Comparison of ENCODE assay signal across 8 cellular contexts in genomic region chr3:50351318-50351687, GRCh38. TPM values are rescaled to one million over a fixed set of nuclear protein-coding genes. Genes with fewer than 3 reads are reported as not detected.
DNase-seq lines count a peak whose midpoint lies in the region; ATAC-seq, FAIRE-seq and TF ChIP-seq lines count a peak whose summit lies in the region.

No MANE protein-coding gene starts in this region.

- peaks cover 61% of the 10 kb centered on the region for H3K36me3 ChIP-seq in BLaER1

- no peaks in the 10 kb centered on the region for H3K9me3 Mint-ChIP-seq in nephron progenitor cell

- H3K9ac ChIP-seq in BLaER1: peak overlapping the region; percentile 85

- H3K9me3 ChIP-seq in BLaER1: no peaks in the 10 kb centered on the region

- peak overlapping the region; percentile 98 for H3K4me2 ChIP-seq in BLaER1

- H3K27me3 ChIP-seq in BLaER1 (no peaks in the 10 kb centered on the region), dorsolateral prefrontal cortex (no peaks in the 10 kb centered on the region)

- H3K4me1 ChIP-seq in BLaER1: peaks cover 46% of the 10 kb centered on the region

- peak overlapping the region; percentile 94 for H3K4me3 Mint-ChIP-seq in nephron progenitor cell

- H4K20me1 ChIP-seq in BLaER1: peaks cover 64% of the 10 kb centered on the region

- ATAC-seq in GM21381 (IDR thresholded peaks at IDR 0.05; ENCODE audit: unreplicated experiment): no peak

- no peak for FAIRE-seq in urothelium cell line (lab: Jason Lieb, UNC)

- H3K4me1 Mint-ChIP-seq in nephron progenitor cell: peaks cover 21% of the 10 kb centered on the region

- peak overlapping the region; percentile 95 for H3K27ac Mint-ChIP-seq in nephron progenitor cell

- H3K4me3 ChIP-seq in BLaER1 (peak overlapping the region; percentile 74), LNCaP clone FGC (ENCODE audit: low read depth, low read length) (peak overlapping the region; percentile 57), dorsolateral prefrontal cortex (peak overlapping the region; percentile 64 to 100 (median 86))

- peaks cover 14% of the 10 kb centered on the region for H3K36me3 Mint-ChIP-seq in nephron progenitor cell (ENCODE audit: low read depth)

- TF ChIP-seq CTCF in LNCaP clone FGC (IDR thresholded peaks at IDR 0.05; ENCODE audit: control insufficient read depth, extremely low read depth, insufficient read depth) (no peak), dorsolateral prefrontal cortex (IDR thresholded peaks at IDR 0.05 in 54 of 56, conservative IDR thresholded peaks at IDR 0.05 in 2 of 56; ENCODE audit: low read depth in 1 of 56, partially characterized antibody in 56 of 56) (peak in 1 of 56 donors; percentile 1), nephron progenitor cell (IDR thresholded peaks at IDR 0.05) (no peak), GM10266 (IDR thresholded peaks at IDR 0.05; ENCODE audit: control insufficient read depth, insufficient read depth, low read depth, missing control alignments) (no peak)

- no peak overlapping the region for H3K27ac ChIP-seq in BLaER1
- H3K27ac ChIP-seq in dorsolateral prefrontal cortex: peak overlapping the region in 54 of 59 donors; percentile 90 to 100 (median 98)

- DNase-seq in LNCaP clone FGC (ENCODE audit: low read depth): no peak
- DNase-seq in dorsolateral prefrontal cortex: no peak
- DNase-seq in nephron progenitor cell: no peak
- no peak for DNase-seq in RPMI8226
- DNase-seq in GM10266 (ENCODE audit: extremely low spot score): no peak
- no peak for DNase-seq in urothelium cell line (ENCODE audit: low spot score)

- peaks cover 6% of the 10 kb centered on the region for H3K27me3 Mint-ChIP-seq in nephron progenitor cell (ENCODE audit: low read depth, poor library complexity)

- intact Hi-C loops in dorsolateral prefrontal cortex (cut with DNase I): loop anchor here (1.0 to 10.0 kb wide), 6 partner anchors 8 to 1153 kb away; partner anchors contain the start of genes C3orf18 (in 2 of the 2), DCAF1 (in 2 of the 2), HEMK1 (in 2 of the 2) and TMEM115 (in 2 of the 2)

RNA-seq across cellular contexts. Expression of gene CYB561D2, which starts 0.6 kb away (rescaled TPM):
- 10 to 100 TPM in 113 of 120 experiments, 1 to 10 TPM in 7; 7.6 to 20.0 (median 13.4) TPM for total RNA-seq in dorsolateral prefrontal cortex

RNA-seq across cellular contexts. Expression of gene NPRL2, which starts 0.7 kb away (rescaled TPM):
- total RNA-seq in dorsolateral prefrontal cortex: 10 to 100 TPM; 24.6 to 51.7 (median 35.3) TPM

RNA-seq across cellular contexts. Expression of gene ZMYND10, which starts 5.8 kb away (rescaled TPM):
- 1 to 10 TPM; 1.1 to 7.6 (median 3.1) TPM for total RNA-seq in dorsolateral prefrontal cortex

RNA-seq across cellular contexts. Expression of gene TMEM115, which starts 8.0 kb away (rescaled TPM):
- total RNA-seq in dorsolateral prefrontal cortex: 10 to 100 TPM; 19.2 to 33.5 (median 26.4) TPM

RNA-seq across cellular contexts. Expression of gene RASSF1, which starts 10.7 kb away (rescaled TPM):
- total RNA-seq in dorsolateral prefrontal cortex: 10 to 100 TPM; 10.1 to 23.5 (median 15.5) TPM
